ENCODE assay signal across 18 cellular contexts in the genomic region with DNA sequence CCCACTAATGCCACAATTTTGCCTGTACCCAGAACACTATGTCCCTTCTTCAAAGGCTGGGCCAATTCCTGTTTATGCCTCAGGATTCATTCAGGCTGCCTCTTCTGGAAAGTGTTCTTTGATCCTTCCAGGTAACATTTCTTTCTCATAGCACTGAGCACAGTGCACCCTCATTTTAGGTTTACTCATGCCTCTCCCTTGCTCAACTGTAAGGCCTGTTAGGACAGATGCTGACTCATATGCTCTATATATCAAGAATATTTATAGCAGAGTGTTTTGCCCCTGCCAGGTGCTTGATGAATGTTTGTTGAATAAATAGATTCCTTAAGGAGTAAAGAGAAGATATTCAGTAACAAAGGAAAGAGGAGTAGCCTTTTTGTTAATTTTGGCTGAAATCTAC.
DNase-seq lines count a peak whose midpoint lies in the region; ATAC-seq, FAIRE-seq and TF ChIP-seq lines count a peak whose summit lies in the region.
"Had no signal": no experiment of that assay in that cellular context is flagged by ENCODE, and none has a peak within 500 bp of the region (broad histone marks: within the 10 kb centered on the region; RNA-seq: fewer than 3 reads in every experiment).

No MANE protein-coding gene starts in this region.

- no peak overlapping the region for H2AFZ ChIP-seq in astrocyte (ENCODE audit: low read depth, low read length)

- intact Hi-C loops in left lung (cut with DNase I): no loop called here

- TF ChIP-seq CTCF in astrocyte (IDR thresholded peaks at IDR 0.05; ENCODE audit: insufficient read depth, low read depth, low read length) (no peak), left lung (IDR thresholded peaks at IDR 0.05) (no peak)

- H3K27ac ChIP-seq in astrocyte (ENCODE audit: low read depth, low read length) (no peak overlapping the region), left lung (no peak overlapping the region)
- H3K27ac ChIP-seq: lower lobe of right lung had no signal

- H3K4me1 ChIP-seq in astrocyte (ENCODE audit: insufficient read depth, low read length) (peaks cover 4% of the 10 kb centered on the region), left lung (no peaks in the 10 kb centered on the region)
- H3K4me1 ChIP-seq: lower lobe of right lung had no signal

- H3K4me1 Mint-ChIP-seq in astrocyte (ENCODE audit: low read depth, unreplicated experiment): peaks cover 18% of the 10 kb centered on the region
- no peaks in the 10 kb centered on the region for H3K4me1 Mint-ChIP-seq in stimulated activated naive CD8-positive, alpha-beta T cell treated with anti-CD3 and anti-CD28 coated beads, Interleukin-15, amount 100 ng/mL, for 72 hours
- H3K4me1 Mint-ChIP-seq: activated B cell treated with CpG ODN at 0.5 μM for 24 hours, T-cell had no signal

- no peaks in the 10 kb centered on the region for H3K36me3 Mint-ChIP-seq in astrocyte (ENCODE audit: low read depth, unreplicated experiment)
- H3K36me3 Mint-ChIP-seq: T-cell had no signal

- no peaks in the 10 kb centered on the region for H4K20me1 ChIP-seq in astrocyte (ENCODE audit: insufficient read depth, low read length)

- no peak overlapping the region for H3K9ac ChIP-seq in astrocyte (ENCODE audit: low read length)

- H3K36me3 ChIP-seq in astrocyte (ENCODE audit: insufficient read depth, low read length) (no peaks in the 10 kb centered on the region), left lung (no peaks in the 10 kb centered on the region)
- H3K36me3 ChIP-seq: lower lobe of right lung had no signal

- no peak overlapping the region for H3K4me2 ChIP-seq in astrocyte (ENCODE audit: low read length)

- no peak for FAIRE-seq in astrocyte (lab: Jason Lieb, UNC)

- H3K4me3 ChIP-seq in astrocyte (ENCODE audit: insufficient read depth, low read depth, low read length) (no peak overlapping the region), left lung (no peak overlapping the region)
- H3K4me3 ChIP-seq: lower lobe of right lung had no signal

- peak; percentile 82 for ATAC-seq in left lung
- no peak for ATAC-seq in stimulated activated naive CD8-positive, alpha-beta T cell treated with anti-CD3 and anti-CD28 coated beads, Interleukin-15, amount 100 ng/mL, for 72 hours
- no peak for ATAC-seq in GM21526 (IDR thresholded peaks at IDR 0.05; ENCODE audit: low FRiP score, unreplicated experiment)
- ATAC-seq: right cardiac atrium, T-cell had no signal

- H3K9me3 ChIP-seq in astrocyte (ENCODE audit: insufficient read depth, low read depth, low read length): no peaks in the 10 kb centered on the region
- no peaks in the 10 kb centered on the region for H3K9me3 ChIP-seq in left lung
- H3K9me3 ChIP-seq: lower lobe of right lung had no signal

- DNase-seq in A172 (ENCODE audit: low spot score) (peak; percentile 56), LHCN-M2 (ENCODE audit: low read depth) (peak; percentile 44), astrocyte (ENCODE audit: low read depth) (peak; percentile 19), left lung (no peak), globus pallidus (ENCODE audit: low spot score) (no peak)
- no peak for DNase-seq in stimulated activated naive CD8-positive, alpha-beta T cell treated with anti-CD3 and anti-CD28 coated beads, Interleukin-15, amount 100 ng/mL, for 72 hours
- no peak for DNase-seq in activated CD8-positive, alpha-beta memory T cell treated with anti-CD3 and anti-CD28 coated beads for 24 hours
- DNase-seq: ACHN, activated B cell treated with CpG ODN at 0.5 μM for 24 hours, activated gamma-delta T cell, dermis blood vessel endothelial cell, lower lobe of right lung, NCI-H1436, NCI-H510A treated with DMSO at 0.1 percent for 48 hours, right cardiac atrium, RPMI8226, T-cell had no signal

- H3K79me2 ChIP-seq in astrocyte (ENCODE audit: insufficient read depth, low read length): no peaks in the 10 kb centered on the region

- H3K27ac Mint-ChIP-seq in astrocyte (ENCODE audit: unreplicated experiment): no peak overlapping the region
- no peak overlapping the region for H3K27ac Mint-ChIP-seq in stimulated activated naive CD8-positive, alpha-beta T cell treated with anti-CD3 and anti-CD28 coated beads, Interleukin-15, amount 100 ng/mL, for 72 hours
- H3K27ac Mint-ChIP-seq: activated B cell treated with CpG ODN at 0.5 μM for 24 hours, T-cell had no signal

- H3K27me3 Mint-ChIP-seq in astrocyte (ENCODE audit: low read depth, unreplicated experiment): no peaks in the 10 kb centered on the region
- H3K27me3 Mint-ChIP-seq in stimulated activated naive CD8-positive, alpha-beta T cell treated with anti-CD3 and anti-CD28 coated beads, Interleukin-15, amount 100 ng/mL, for 72 hours: no peaks in the 10 kb centered on the region
- H3K27me3 Mint-ChIP-seq: activated B cell treated with CpG ODN at 0.5 μM for 24 hours, T-cell had no signal

- H3K9me3 Mint-ChIP-seq in astrocyte (ENCODE audit: unreplicated experiment): no peaks in the 10 kb centered on the region
- no peaks in the 10 kb centered on the region for H3K9me3 Mint-ChIP-seq in stimulated activated naive CD8-positive, alpha-beta T cell treated with anti-CD3 and anti-CD28 coated beads, Interleukin-15, amount 100 ng/mL, for 72 hours
- H3K9me3 Mint-ChIP-seq: activated B cell treated with CpG ODN at 0.5 μM for 24 hours, T-cell had no signal

- H3K27me3 ChIP-seq in astrocyte (ENCODE audit: insufficient read depth, low read length) (no peaks in the 10 kb centered on the region), left lung (no peaks in the 10 kb centered on the region)

- H3K4me3 Mint-ChIP-seq in astrocyte (ENCODE audit: unreplicated experiment): no peak overlapping the region
- H3K4me3 Mint-ChIP-seq in stimulated activated naive CD8-positive, alpha-beta T cell treated with anti-CD3 and anti-CD28 coated beads, Interleukin-15, amount 100 ng/mL, for 72 hours: no peak overlapping the region
- H3K4me3 Mint-ChIP-seq: activated B cell treated with CpG ODN at 0.5 μM for 24 hours, T-cell had no signal

Comparison
In these comparisons a context has a peak if more than half of its experiments do, and no peak if none do; other contexts are left out.
1. DNase-seq: peak in A172 (single experiment), LHCN-M2 (single experiment) and astrocyte (single experiment); none in left lung (0 of 2), stimulated activated naive CD8-positive, alpha-beta T cell treated with anti-CD3 and anti-CD28 coated beads, Interleukin-15, amount 100 ng/mL, for 72 hours (0 of 2), globus pallidus (single experiment) and activated CD8-positive, alpha-beta memory T cell treated with anti-CD3 and anti-CD28 coated beads for 24 hours (single experiment).